ENCODE assay signal across 27 cellular contexts in the genomic region with DNA sequence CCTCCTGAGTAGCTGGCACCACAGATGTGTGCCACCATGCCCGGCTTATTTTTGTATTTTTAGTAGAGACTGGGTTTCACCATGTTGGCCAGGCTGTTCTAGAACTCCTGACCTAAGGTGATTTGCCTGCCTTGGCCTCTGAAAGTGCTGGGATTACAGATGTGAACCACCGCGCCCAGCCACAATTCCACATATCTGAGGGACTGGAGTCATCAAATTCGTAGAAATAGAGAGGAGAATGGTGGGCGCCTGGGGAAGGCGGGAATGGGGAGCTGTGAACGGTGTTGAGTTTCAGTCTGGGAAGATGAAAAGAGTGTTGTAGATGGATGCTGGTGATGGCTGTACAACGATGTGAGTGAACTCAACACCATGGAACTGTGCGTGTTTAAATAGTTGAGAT. TPM values are rescaled to one million over a fixed set of nuclear protein-coding genes. Genes with fewer than 3 reads are reported as not detected.
"Had no signal": no experiment of that assay in that cellular context is flagged by ENCODE, and none has a peak within 500 bp of the region (broad histone marks: within the 10 kb centered on the region; RNA-seq: fewer than 3 reads in every experiment).

No MANE protein-coding gene starts in this region.

- H3K9me3 Mint-ChIP-seq: activated CD4-positive, alpha-beta memory T cell treated with anti-CD3 and anti-CD28 coated beads for 36 hours; activated CD4-positive, alpha-beta T cell treated with anti-CD3 and anti-CD28 coated beads, Interleukin-2, amount 10 ng/mL, durations not matched to agents 24 days and 14 days; activated naive CD4-positive, alpha-beta T cell treated with anti-CD3 and anti-CD28 coated beads, Interleukin-2, amount 10 ng/mL, durations not matched to agents 7 days and 5 days; activated naive CD4-positive, alpha-beta T cell treated with anti-CD3 and anti-CD28 coated beads, Interleukin-2, amount 50 U/mL, for 72 hours; activated T-cell treated with anti-CD3 and anti-CD28 coated beads, Interleukin-2, amount 50 U/mL, for 24 hours; central memory CD8-positive, alpha-beta T cell; T-cell; T-helper 1 cell treated with Interleukin-12 subunit alpha and Interleukin-12 subunit beta and Interleukin-4 antibody, amounts not matched to agents 30 μg/mL and 1 μg/mL, for 36 hours had no signal

- DNase-seq: activated CD4-positive, alpha-beta memory T cell treated with anti-CD3 and anti-CD28 coated beads for 36 hours; activated CD4-positive, alpha-beta T cell treated with anti-CD3 and anti-CD28 coated beads for 36 hours; activated CD4-positive, alpha-beta T cell treated with anti-CD3 and anti-CD28 coated beads, Interleukin-2, amount 10 ng/mL, durations not matched to agents 24 days and 14 days; activated CD4-positive, CD25-positive, alpha-beta regulatory T cell; activated CD4-positive, CD25-positive, alpha-beta regulatory T cell treated with anti-CD3 and anti-CD28 coated beads, Interleukin-2, amount 50 U/mL, for 72 hours; activated CD8-positive, alpha-beta T cell treated with anti-CD3 and anti-CD28 coated beads, Interleukin-2, amount 10 ng/mL, durations not matched to agents 7 days and 5 days; activated gamma-delta T cell; activated naive CD4-positive, alpha-beta T cell; activated naive CD4-positive, alpha-beta T cell treated with anti-CD3 and anti-CD28 coated beads, Interleukin-2, amount 10 ng/mL, durations not matched to agents 7 days and 5 days; activated naive CD8-positive, alpha-beta T cell treated with anti-CD3 and anti-CD28 coated beads, Interleukin-2, amount 10 ng/mL, durations not matched to agents 7 days and 5 days; activated T-cell treated with anti-CD3 and anti-CD28 coated beads for 4 hours; activated T-cell treated with anti-CD3 and anti-CD28 coated beads, Interleukin-2, amount 50 U/mL, for 24 hours; activated T-cell treated with anti-CD3 and anti-CD28 coated beads, Interleukin-2, amount 50 U/mL, for 72 hours; brain microvascular endothelial cell; effector memory CD4-positive, alpha-beta T cell; endodermal cell; foreskin keratinocyte; gastrocnemius medialis; glutamatergic neuron; heart left ventricle; SW 1271; T-cell had no signal

- ATAC-seq: activated CD4-positive, alpha-beta T cell treated with anti-CD3 and anti-CD28 coated beads for 36 hours; activated CD8-positive, alpha-beta T cell treated with anti-CD3 and anti-CD28 coated beads, Interleukin-2, amount 10 ng/mL, durations not matched to agents 7 days and 5 days; activated naive CD4-positive, alpha-beta T cell treated with anti-CD3 and anti-CD28 coated beads, Interleukin-2, amount 50 U/mL, for 72 hours; activated T-cell treated with anti-CD3 and anti-CD28 coated beads, Interleukin-2, amount 50 U/mL, for 72 hours; foreskin keratinocyte; gastrocnemius medialis; heart left ventricle; T-cell had no signal

- H3K36me3 Mint-ChIP-seq: activated CD4-positive, alpha-beta memory T cell treated with anti-CD3 and anti-CD28 coated beads for 36 hours; activated naive CD4-positive, alpha-beta T cell treated with anti-CD3 and anti-CD28 coated beads, Interleukin-2, amount 10 ng/mL, durations not matched to agents 7 days and 5 days; activated naive CD8-positive, alpha-beta T cell treated with anti-CD3 and anti-CD28 coated beads, Interleukin-2, amount 10 ng/mL, durations not matched to agents 7 days and 5 days; T-cell had no signal

- H3K27ac Mint-ChIP-seq: activated CD4-positive, alpha-beta memory T cell treated with anti-CD3 and anti-CD28 coated beads for 36 hours; activated CD4-positive, alpha-beta T cell treated with anti-CD3 and anti-CD28 coated beads for 36 hours; activated CD4-positive, alpha-beta T cell treated with anti-CD3 and anti-CD28 coated beads, Interleukin-2, amount 10 ng/mL, durations not matched to agents 24 days and 14 days; activated CD8-positive, alpha-beta T cell treated with anti-CD3 and anti-CD28 coated beads, Interleukin-2, amount 10 ng/mL, durations not matched to agents 7 days and 5 days; activated naive CD4-positive, alpha-beta T cell treated with anti-CD3 and anti-CD28 coated beads, Interleukin-2, amount 10 ng/mL, durations not matched to agents 7 days and 5 days; activated naive CD4-positive, alpha-beta T cell treated with anti-CD3 and anti-CD28 coated beads, Interleukin-2, amount 50 U/mL, for 72 hours; activated naive CD8-positive, alpha-beta T cell treated with anti-CD3 and anti-CD28 coated beads, Interleukin-2, amount 10 ng/mL, durations not matched to agents 7 days and 5 days; activated T-cell treated with anti-CD3 and anti-CD28 coated beads, Interleukin-2, amount 50 U/mL, for 24 hours; activated T-cell treated with anti-CD3 and anti-CD28 coated beads, Interleukin-2, amount 50 U/mL, for 72 hours; dendritic cell treated with granulocyte-macrophage colony-stimulating factor and Interleukin-4, amounts not matched to agents 40 ng/mL and 50 ng/mL, for 4 days; endodermal cell; T-helper 1 cell treated with Interleukin-12 subunit alpha and Interleukin-12 subunit beta and Interleukin-4 antibody, amounts not matched to agents 30 μg/mL and 1 μg/mL, for 36 hours had no signal

- H3K4me1 Mint-ChIP-seq: activated naive CD8-positive, alpha-beta T cell treated with anti-CD3 and anti-CD28 coated beads, Interleukin-2, amount 10 ng/mL, durations not matched to agents 7 days and 5 days; central memory CD8-positive, alpha-beta T cell had no signal

- FAIRE-seq: bronchial epithelial cell had no signal

- H3K4me3 Mint-ChIP-seq: activated CD4-positive, alpha-beta memory T cell treated with anti-CD3 and anti-CD28 coated beads for 36 hours; activated CD4-positive, alpha-beta T cell treated with anti-CD3 and anti-CD28 coated beads for 36 hours; activated CD4-positive, alpha-beta T cell treated with anti-CD3 and anti-CD28 coated beads, Interleukin-2, amount 10 ng/mL, durations not matched to agents 24 days and 14 days; activated CD8-positive, alpha-beta T cell treated with anti-CD3 and anti-CD28 coated beads, Interleukin-2, amount 10 ng/mL, durations not matched to agents 7 days and 5 days; activated naive CD4-positive, alpha-beta T cell treated with anti-CD3 and anti-CD28 coated beads, Interleukin-2, amount 10 ng/mL, durations not matched to agents 7 days and 5 days; activated naive CD8-positive, alpha-beta T cell treated with anti-CD3 and anti-CD28 coated beads, Interleukin-2, amount 10 ng/mL, durations not matched to agents 7 days and 5 days; activated T-cell treated with anti-CD3 and anti-CD28 coated beads, Interleukin-2, amount 50 U/mL, for 24 hours; activated T-cell treated with anti-CD3 and anti-CD28 coated beads, Interleukin-2, amount 50 U/mL, for 72 hours; central memory CD8-positive, alpha-beta T cell; dendritic cell treated with granulocyte-macrophage colony-stimulating factor and Interleukin-4, amounts not matched to agents 40 ng/mL and 50 ng/mL, for 4 days; T-helper 1 cell treated with Interleukin-12 subunit alpha and Interleukin-12 subunit beta and Interleukin-4 antibody, amounts not matched to agents 30 μg/mL and 1 μg/mL, for 36 hours had no signal

RNA-seq across cellular contexts. Expression of a gene that starts 1.9 kb away (rescaled TPM):
- total RNA-seq: activated CD4-positive, alpha-beta memory T cell treated with anti-CD3 and anti-CD28 coated beads for 36 hours; activated CD8-positive, alpha-beta T cell treated with anti-CD3 and anti-CD28 coated beads, Interleukin-2, amount 10 ng/mL, durations not matched to agents 7 days and 5 days; activated naive CD4-positive, alpha-beta T cell treated with anti-CD3 and anti-CD28 coated beads, Interleukin-2, amount 50 U/mL, for 72 hours; activated naive CD8-positive, alpha-beta T cell treated with anti-CD3 and anti-CD28 coated beads, Interleukin-2, amount 10 ng/mL, durations not matched to agents 7 days and 5 days; activated T-cell treated with anti-CD3 and anti-CD28 coated beads, Interleukin-2, amount 50 U/mL, for 72 hours; foreskin keratinocyte had no signal
